In the genomic region with DNA sequence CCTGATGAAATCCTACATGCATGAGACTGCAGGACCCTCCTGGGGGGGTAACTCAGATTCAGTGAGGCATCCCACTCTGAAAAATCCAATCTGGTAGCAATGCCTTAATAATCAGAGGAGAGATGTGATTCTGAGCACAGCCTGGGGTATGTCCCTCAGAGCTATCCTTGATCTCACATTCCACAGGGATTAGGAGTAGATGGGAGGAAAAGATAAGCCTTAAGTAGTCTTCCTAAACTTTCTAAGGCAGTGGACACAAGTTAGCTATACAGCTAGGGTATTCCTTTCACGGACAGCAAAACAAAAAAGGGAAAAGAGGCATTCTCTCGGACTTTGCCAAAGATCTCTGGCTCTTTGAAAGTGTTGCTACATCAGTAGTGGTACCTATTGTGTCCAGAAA, we compare ENCODE assay signal across 20 cellular contexts. TPM values are rescaled to one million over a fixed set of nuclear protein-coding genes. Genes with fewer than 3 reads are reported as not detected.
A peak's percentile ranks its signal among the peaks of the same experiment; 100 is the strongest.
DNase-seq lines count a peak whose midpoint lies in the region; ATAC-seq, FAIRE-seq and TF ChIP-seq lines count a peak whose summit lies in the region.
"Had no signal": no experiment of that assay in that cellular context is flagged by ENCODE, and none has a peak within 500 bp of the region (broad histone marks: within the 10 kb centered on the region; RNA-seq: fewer than 3 reads in every experiment).

No MANE protein-coding gene starts in this region.

- TF ChIP-seq POLR2A in IMR-90 (IDR thresholded peaks at IDR 0.05; ENCODE audit: low read depth, low read length) (no peak), HepG2 (IDR thresholded peaks at IDR 0.05; ENCODE audit: insufficient read depth in 1 of 2, low read depth in 2 of 2, low read length in 2 of 2) (no peak)

- in situ Hi-C loops in IMR-90 (cut with MboI; ENCODE audit: low sequenced_read_pairs) (no loop called here), HepG2 (cut with HindIII; ENCODE audit: extremely low pct_ligation_motif_present, low pct_unique_long_range_greater_than_20kb) (no loop called here)

- H3K79me1 ChIP-seq in IMR-90 (ENCODE audit: low read depth in 1 of 2, low read length in 2 of 2) (no peaks in the 10 kb centered on the region), mesenchymal stem cell (replicated peaks; ENCODE audit: low read length, poor library complexity, severe bottlenecking) (no peaks in the 10 kb centered on the region)

- H3K27ac ChIP-seq in IMR-90 (ENCODE audit: insufficient read depth, low read length) (no peak overlapping the region), mesenchymal stem cell (ENCODE audit: low read length, poor library complexity, severe bottlenecking) (no peak overlapping the region), HepG2 (ENCODE audit: extremely low read length, insufficient read depth, low read length) (no peak overlapping the region)
- H3K27ac ChIP-seq: A549, C4-2B, RWPE1 had no signal

- H3K18ac ChIP-seq in IMR-90 (ENCODE audit: low read depth, low read length) (no peak overlapping the region), mesenchymal stem cell (ENCODE audit: low read depth in 1 of 2, low read length in 2 of 2) (no peak overlapping the region)

- no peak overlapping the region for H2BK20ac ChIP-seq in IMR-90 (ENCODE audit: low read depth, low read length)

- H3K14ac ChIP-seq in IMR-90 (replicated peaks; ENCODE audit: low read depth, low read length) (no peak overlapping the region), mesenchymal stem cell (ENCODE audit: low read length in 2 of 2) (no peak overlapping the region)

- H4K5ac ChIP-seq in IMR-90 (ENCODE audit: low read depth, low read length), result no peak overlapping the region

- H3K9me3 ChIP-seq in IMR-90 (ENCODE audit: control insufficient read depth, insufficient read depth, low read length) (no peaks in the 10 kb centered on the region), mesenchymal stem cell (ENCODE audit: control insufficient read depth, low read length) (no peaks in the 10 kb centered on the region), HepG2 (ENCODE audit: low read length) (no peaks in the 10 kb centered on the region)
- H3K9me3 ChIP-seq: A549 had no signal

- no peak overlapping the region for H4K8ac ChIP-seq in IMR-90 (ENCODE audit: low read depth in 2 of 2, low read length in 2 of 2)
- H4K8ac ChIP-seq in mesenchymal stem cell (ENCODE audit: low read length), result no peak overlapping the region

- H3K4me1 ChIP-seq in IMR-90 (ENCODE audit: control insufficient read depth, insufficient read depth, low read length) (no peaks in the 10 kb centered on the region), mesenchymal stem cell (ENCODE audit: control insufficient read depth, insufficient read depth, low read depth, low read length) (no peaks in the 10 kb centered on the region), HepG2 (ENCODE audit: insufficient read depth, low read length) (no peaks in the 10 kb centered on the region)
- H3K4me1 ChIP-seq: A549 had no signal

- peak; percentile 7 for DNase-seq in BJ (ENCODE audit: low read depth)
- peak; percentile 15 for DNase-seq in IMR-90
- peak; percentile 24 for DNase-seq in amniotic epithelial cell (ENCODE audit: low read depth)
- peak; percentile 39 for DNase-seq in mesenchymal stem cell
- no peak for DNase-seq in HepG2 (ENCODE audit: low spot score)
- no peak for DNase-seq in MV-4-11 (lab: John Stamatoyannopoulos, UW)
- DNase-seq: DMS 273 treated with DMSO at 0.1 percent for 48 hours, NCI-H1417, NCI-H1930, NCI-H2171, NCI-H446 treated with DMSO at 0.1 percent for 48 hours, OCI-M1, T-cell had no signal

- H2AFZ ChIP-seq in IMR-90 (replicated peaks; ENCODE audit: low read length, poor library complexity), result no peak overlapping the region
- no peak overlapping the region for H2AFZ ChIP-seq in mesenchymal stem cell (ENCODE audit: low read depth, low read length)
- H2AFZ ChIP-seq in HepG2 (ENCODE audit: low read length), result no peak overlapping the region

- no peak overlapping the region for H3K56ac ChIP-seq in IMR-90 (ENCODE audit: extremely low read depth, insufficient read depth, low read length)

- H2BK120ac ChIP-seq in IMR-90 (ENCODE audit: low read depth, low read length) (no peak overlapping the region), mesenchymal stem cell (ENCODE audit: low read depth, low read length) (no peak overlapping the region)

- TF ChIP-seq RAD21 in IMR-90 (IDR thresholded peaks at IDR 0.05; ENCODE audit: low read length), result no peak
- no peak for TF ChIP-seq RAD21 in HepG2 (CRISPR knock-in tag; IDR thresholded peaks at IDR 0.05)

- H3K79me2 ChIP-seq in HepG2 (ENCODE audit: insufficient read depth, low read length), result no peaks in the 10 kb centered on the region

- H2BK15ac ChIP-seq in IMR-90 (ENCODE audit: low read depth, low read length) (no peak overlapping the region), mesenchymal stem cell (ENCODE audit: low read depth, poor library complexity, severe bottlenecking) (no peak overlapping the region)

- no peaks in the 10 kb centered on the region for H3K9me1 ChIP-seq in IMR-90 (ENCODE audit: insufficient read depth, low read length)

- no peak overlapping the region for H3K9ac ChIP-seq in IMR-90 (ENCODE audit: low read depth, low read length)
- no peak overlapping the region for H3K9ac ChIP-seq in mesenchymal stem cell (ENCODE audit: low read length)
- no peak overlapping the region for H3K9ac ChIP-seq in HepG2 (ENCODE audit: insufficient read depth, low read depth, low read length)

- H3K36me3 ChIP-seq in BJ (ENCODE audit: control insufficient read depth, insufficient read depth, low read length) (no peaks in the 10 kb centered on the region), IMR-90 (ENCODE audit: control insufficient read depth, insufficient read depth, low read length) (no peaks in the 10 kb centered on the region), mesenchymal stem cell (ENCODE audit: control insufficient read depth in 1 of 2, insufficient read depth in 2 of 2, low read depth in 1 of 2, low read length in 2 of 2) (no peaks in the 10 kb centered on the region), HepG2 (replicated peaks in 1 of 2; ENCODE audit: control insufficient read depth in 1 of 2, insufficient read depth in 2 of 2, low read length in 2 of 2) (no peaks in the 10 kb centered on the region)

- no peaks in the 10 kb centered on the region for H4K20me1 ChIP-seq in IMR-90 (ENCODE audit: insufficient read depth, low read length)
- H4K20me1 ChIP-seq in HepG2 (ENCODE audit: insufficient read depth, low read length), result no peaks in the 10 kb centered on the region

- H2BK12ac ChIP-seq in mesenchymal stem cell (ENCODE audit: low read length in 2 of 2), result no peak overlapping the region

- BruUV-seq in IMR-90 (replicated peaks; lab: Mats Ljungman, UMichigan) (no TSS peak), HepG2 (replicated peaks; lab: Mats Ljungman, UMichigan) (no TSS peak)

- intact Hi-C loops in IMR-90 (cut with micrococcal nuclease), result no loop called here
- intact Hi-C loops in HepG2 (cut with micrococcal nuclease; ENCODE audit: unreplicated experiment), result no loop called here

- no peak for FAIRE-seq in HepG2 (lab: Jason Lieb, UNC)
- FAIRE-seq: A549 had no signal

- H3K4me2 ChIP-seq in IMR-90 (ENCODE audit: low read depth, low read length), result no peak overlapping the region
- H3K4me2 ChIP-seq in mesenchymal stem cell (ENCODE audit: low read length, poor library complexity, severe bottlenecking), result no peak overlapping the region
- H3K4me2 ChIP-seq in HepG2 (ENCODE audit: low read depth, low read length), result no peak overlapping the region
- H3K4me2 ChIP-seq: A549 had no signal

- POLR2A ChIA-PET in BJ (lab: Charles Lee), result no interaction called here
- POLR2A ChIA-PET in IMR-90 (lab: Charles Lee; ENCODE audit: unreplicated experiment), result no interaction called here
- POLR2A ChIA-PET in HepG2 (lab: Yijun Ruan, JAX), result no interaction called here

- ATAC-seq in IMR-90 (ENCODE audit: low read depth), result no peak
- no peak for ATAC-seq in HepG2
- ATAC-seq in GM18517 (IDR thresholded peaks at IDR 0.05; ENCODE audit: unreplicated experiment), result no peak
- no peak for ATAC-seq in GM21576 (IDR thresholded peaks at IDR 0.05; ENCODE audit: unreplicated experiment)
- ATAC-seq: A549, T-cell had no signal

- H3K27me3 ChIP-seq in BJ (ENCODE audit: control insufficient read depth, insufficient read depth, low read length), result no peaks in the 10 kb centered on the region
- no peaks in the 10 kb centered on the region for H3K27me3 ChIP-seq in IMR-90 (ENCODE audit: control insufficient read depth, insufficient read depth, low read length)
- no peaks in the 10 kb centered on the region for H3K27me3 ChIP-seq in mesenchymal stem cell (ENCODE audit: control insufficient read depth in 1 of 2, insufficient read depth in 1 of 2, low read length in 2 of 2)
- 0 out of 5 replicates have a peak, but pooled peaks cover 0 to 1% of the 10 kb centered on the region in 2 experiments for H3K27me3 ChIP-seq in HepG2 (ENCODE audit: control insufficient read depth in 1 of 2, insufficient read depth in 2 of 2, low read length in 2 of 2)

- H2AK5ac ChIP-seq in IMR-90 (ENCODE audit: low read depth, low read length) (no peak overlapping the region), mesenchymal stem cell (ENCODE audit: low read length, severe bottlenecking) (no peak overlapping the region)

- CTCF ChIA-PET in BJ (lab: Yijun Ruan, JAX) (no interaction called here), IMR-90 (lab: Yijun Ruan, JAX) (no interaction called here), HepG2 (lab: Yijun Ruan, JAX; ENCODE audit: low intra/inter-chr PET ratio, low total read pairs) (no interaction called here)

- TF ChIP-seq EP300 in HepG2 (IDR thresholded peaks at IDR 0.05; ENCODE audit: low read depth in 2 of 2, low read length in 2 of 2) (no peak), HepG2 (CRISPR knock-in tag; IDR thresholded peaks at IDR 0.05; ENCODE audit: borderline replicate concordance) (no peak)

- H3K23ac ChIP-seq in IMR-90 (ENCODE audit: low read depth, low read length) (no peak overlapping the region), mesenchymal stem cell (ENCODE audit: low read length in 2 of 2) (no peak overlapping the region)

- H3K4me3 ChIP-seq in BJ (ENCODE audit: low read depth, low read length) (no peak overlapping the region), IMR-90 (ENCODE audit: insufficient read depth, low read depth, low read length) (no peak overlapping the region), mesenchymal stem cell (ENCODE audit: insufficient read depth in 1 of 2, low read depth in 1 of 2, low read length in 2 of 2) (no peak overlapping the region), HepG2 (replicated peaks in 1 of 3; ENCODE audit: insufficient read depth in 1 of 3, low read depth in 2 of 3, low read length in 3 of 3) (no peak overlapping the region)
- H3K4me3 ChIP-seq: A549 had no signal

- no peak overlapping the region for H3K4ac ChIP-seq in IMR-90 (ENCODE audit: low read depth, low read length)
- H3K4ac ChIP-seq in mesenchymal stem cell (ENCODE audit: low read depth in 1 of 2, low read length in 2 of 2), result no peak overlapping the region

- dilution Hi-C loops in IMR-90 (cut with HindIII; ENCODE audit: low sequenced_read_pairs, unreplicated experiment), result no loop called here

- H2BK5ac ChIP-seq in IMR-90 (ENCODE audit: low read depth, low read length, poor library complexity, severe bottlenecking), result no peak overlapping the region
- H2BK5ac ChIP-seq in mesenchymal stem cell (ENCODE audit: low read depth, low read length, poor library complexity, severe bottlenecking), result no peak overlapping the region

- H4K91ac ChIP-seq in IMR-90 (ENCODE audit: insufficient read depth, low read depth, low read length), result no peak overlapping the region
- H4K91ac ChIP-seq in mesenchymal stem cell (ENCODE audit: low read length), result no peak overlapping the region

- no CpG with 5 or more reads among the region's 2 CpGs for WGBS in IMR-90 (ENCODE audit: extremely low coverage in 2 of 2, insufficient read length in 1 of 2), 2 experiments
- WGBS in mesenchymal stem cell, result 31% methylated on average over 2 of the region's 2 CpGs
- WGBS in HepG2 (ENCODE audit: low lambda C conversion rate), result 15% methylated on average over 2 of the region's 2 CpGs

- no peak for TF ChIP-seq CTCF in BJ (IDR thresholded peaks at IDR 0.05; ENCODE audit: insufficient read depth, low read depth, low read length)
- no peak for TF ChIP-seq CTCF in IMR-90 (conservative IDR thresholded peaks at IDR 0.05; ENCODE audit: low read depth, low read length)
- no peak for TF ChIP-seq CTCF in HepG2 (CRISPR knock-in tag; IDR thresholded peaks at IDR 0.05)

- H2AK9ac ChIP-seq in IMR-90 (replicated peaks; ENCODE audit: low read depth, low read length, poor library complexity), result no peak overlapping the region

RNA-seq across cellular contexts. Expression of a gene that starts 3.9 kb away (rescaled TPM):
- 0.53 and 1.0 TPM in 2 replicates for polyA plus RNA-seq in BJ (2011; rRNA removed)
- polyA minus RNA-seq in BJ (2011; rRNA and poly(A)+ RNA removed), result not detected in 2 replicates
- 0.72 and 0.83 TPM in 2 replicates for total RNA-seq in IMR-90 (2012; rRNA removed)
- 0.66 and 0.86 TPM in 2 replicates for polyA plus RNA-seq in IMR-90 (2012; rRNA removed)
- 0.16 and 0.25 TPM in 2 replicates for polyA plus RNA-seq in IMR-90 (2012; cell fraction: cytosol; rRNA removed)
- 0.21 and 2.0 TPM in 2 replicates for polyA plus RNA-seq in IMR-90 (2012; cell fraction: nucleus; rRNA removed; ENCODE audit: low replicate concordance)
- 0.69 TPM for polyA plus RNA-seq in mesenchymal stem cell (2013, experiment 1 of 2)
- 0.49 TPM for polyA plus RNA-seq in mesenchymal stem cell (2013, experiment 2 of 2)
- not detected in 2 replicates for total RNA-seq in HepG2 (2016; rRNA removed; fragmentation: Illumina TruSeq; extraction: Trizol)
- not detected in 2 replicates for total RNA-seq in HepG2 (2016; cell fraction: cytosol; rRNA removed; fragmentation: Illumina TruSeq; extraction: Trizol; ENCODE audit: low read depth)
- not detected in 2 replicates for total RNA-seq in HepG2 (2016; cell fraction: insoluble cytoplasmic fraction; rRNA removed; fragmentation: Illumina TruSeq; extraction: Trizol)
- total RNA-seq in HepG2 (2016; cell fraction: membrane; rRNA removed; fragmentation: Illumina TruSeq; extraction: Trizol), result not detected in 2 replicates
- total RNA-seq in HepG2 (2016; cell fraction: nucleus; rRNA removed; fragmentation: Illumina TruSeq; extraction: Trizol), result not detected in 2 replicates
- polyA plus RNA-seq in HepG2 (2011; rRNA removed), result not detected in 2 replicates
- polyA plus RNA-seq in HepG2 (2011; cell fraction: cytosol; rRNA removed), result not detected in 2 replicates
- not detected in 2 replicates for polyA plus RNA-seq in HepG2 (2011; cell fraction: nucleus; rRNA removed)
- 0.19 TPM in 1 of 2 replicates, not detected in the other for polyA plus RNA-seq in HepG2 (2012)
- polyA plus RNA-seq in HepG2 (2016; cell fraction: cytosol; fragmentation: Illumina TruSeq; extraction: Trizol; ENCODE audit: low read depth), result not detected in 2 replicates
- polyA plus RNA-seq in HepG2 (2016; cell fraction: insoluble cytoplasmic fraction; fragmentation: Illumina TruSeq; extraction: Trizol; ENCODE audit: low read depth), result not detected in 2 replicates
- polyA plus RNA-seq in HepG2 (2016; cell fraction: membrane; fragmentation: Illumina TruSeq; extraction: Trizol; ENCODE audit: low read depth), result not detected in 2 replicates
- polyA plus RNA-seq in HepG2 (2016; cell fraction: nucleus; fragmentation: Illumina TruSeq; extraction: Trizol; ENCODE audit: insufficient read depth, low read depth), result not detected in 2 replicates
- not detected in 2 replicates for polyA minus RNA-seq in HepG2 (2011; rRNA and poly(A)+ RNA removed; ENCODE audit: low replicate concordance)
- polyA minus RNA-seq in HepG2 (2011; cell fraction: cytosol; rRNA and poly(A)+ RNA removed), result not detected in 2 replicates
- not detected in 2 replicates for polyA minus RNA-seq in HepG2 (2011; cell fraction: nucleus; rRNA and poly(A)+ RNA removed)
- total RNA-seq: SK-MEL-5, T-cell had no signal
- polyA plus RNA-seq: IgD-negative memory B cell had no signal

RNA-seq across cellular contexts. Expression of a gene that starts 40.1 kb away (rescaled TPM):
- polyA plus RNA-seq in BJ (2011; rRNA removed) (1.1 and 1.9 TPM in 2 replicates), IMR-90 (2012; rRNA removed) (1.0 and 1.5 TPM in 2 replicates), HepG2 (2011; rRNA removed) (1.1 TPM in 2 replicates)
- 0.24 and 1.0 TPM in 2 replicates for polyA minus RNA-seq in BJ (2011; rRNA and poly(A)+ RNA removed)
- total RNA-seq in IMR-90 (2012; rRNA removed) (2.7 and 3.6 TPM in 2 replicates), HepG2 (2016; rRNA removed; fragmentation: Illumina TruSeq; extraction: Trizol) (1.2 and 2.2 TPM in 2 replicates)
- polyA plus RNA-seq in IMR-90 (2012; cell fraction: cytosol; rRNA removed), result 0.12 and 0.47 TPM in 2 replicates
- polyA plus RNA-seq in IMR-90 (2012; cell fraction: nucleus; rRNA removed; ENCODE audit: low replicate concordance), result 0.11 and 0.84 TPM in 2 replicates
- 1.3 TPM for polyA plus RNA-seq in mesenchymal stem cell (2013, experiment 1 of 2)
- 1.6 TPM for polyA plus RNA-seq in mesenchymal stem cell (2013, experiment 2 of 2)
- total RNA-seq in HepG2 (2016; cell fraction: cytosol; rRNA removed; fragmentation: Illumina TruSeq; extraction: Trizol; ENCODE audit: low read depth), result 1.3 and 1.6 TPM in 2 replicates
- total RNA-seq in HepG2 (2016; cell fraction: insoluble cytoplasmic fraction; rRNA removed; fragmentation: Illumina TruSeq; extraction: Trizol), result 1.1 and 1.9 TPM in 2 replicates
- total RNA-seq in HepG2 (2016; cell fraction: membrane; rRNA removed; fragmentation: Illumina TruSeq; extraction: Trizol), result 0.65 and 1.2 TPM in 2 replicates
- 1.8 and 2.5 TPM in 2 replicates for total RNA-seq in HepG2 (2016; cell fraction: nucleus; rRNA removed; fragmentation: Illumina TruSeq; extraction: Trizol)
- polyA plus RNA-seq in HepG2 (2011; cell fraction: cytosol; rRNA removed), result 0.32 and 0.51 TPM in 2 replicates
- 0.24 and 0.50 TPM in 2 replicates for polyA plus RNA-seq in HepG2 (2011; cell fraction: nucleus; rRNA removed)
- polyA plus RNA-seq in HepG2 (2012), result 1.1 and 1.6 TPM in 2 replicates
- polyA plus RNA-seq in HepG2 (2016; cell fraction: cytosol; fragmentation: Illumina TruSeq; extraction: Trizol; ENCODE audit: low read depth), result 0.32 and 0.85 TPM in 2 replicates
- polyA plus RNA-seq in HepG2 (2016; cell fraction: insoluble cytoplasmic fraction; fragmentation: Illumina TruSeq; extraction: Trizol; ENCODE audit: low read depth), result 1.5 and 2.0 TPM in 2 replicates
- 0.31 and 0.51 TPM in 2 replicates for polyA plus RNA-seq in HepG2 (2016; cell fraction: membrane; fragmentation: Illumina TruSeq; extraction: Trizol; ENCODE audit: low read depth)
- polyA plus RNA-seq in HepG2 (2016; cell fraction: nucleus; fragmentation: Illumina TruSeq; extraction: Trizol; ENCODE audit: insufficient read depth, low read depth), result 1.8 and 2.3 TPM in 2 replicates
- polyA minus RNA-seq in HepG2 (2011; rRNA and poly(A)+ RNA removed; ENCODE audit: low replicate concordance), result 0.10 and 0.96 TPM in 2 replicates
- polyA minus RNA-seq in HepG2 (2011; cell fraction: cytosol; rRNA and poly(A)+ RNA removed), result 0.79 TPM in 1 of 2 replicates, not detected in the other
- 1.1 and 1.8 TPM in 2 replicates for polyA minus RNA-seq in HepG2 (2011; cell fraction: nucleus; rRNA and poly(A)+ RNA removed)

RNA-seq across cellular contexts. Expression of a gene that starts 44.5 kb away (rescaled TPM):
- polyA plus RNA-seq in BJ (2011; rRNA removed) (288 and 320 TPM in 2 replicates), IMR-90 (2012; rRNA removed) (117 and 118 TPM in 2 replicates), HepG2 (2011; rRNA removed) (27.8 and 31.6 TPM in 2 replicates)
- 406 and 551 TPM in 2 replicates for polyA minus RNA-seq in BJ (2011; rRNA and poly(A)+ RNA removed)
- total RNA-seq in IMR-90 (2012; rRNA removed) (356 and 447 TPM in 2 replicates), HepG2 (2016; rRNA removed; fragmentation: Illumina TruSeq; extraction: Trizol) (35.4 and 39.6 TPM in 2 replicates)
- 106 and 114 TPM in 2 replicates for polyA plus RNA-seq in IMR-90 (2012; cell fraction: cytosol; rRNA removed)
- polyA plus RNA-seq in IMR-90 (2012; cell fraction: nucleus; rRNA removed; ENCODE audit: low replicate concordance), result 115 and 315 TPM in 2 replicates
- polyA plus RNA-seq in mesenchymal stem cell (2013, experiment 1 of 2), result 279 TPM
- 271 TPM for polyA plus RNA-seq in mesenchymal stem cell (2013, experiment 2 of 2)
- 65.4 and 73.3 TPM in 2 replicates for total RNA-seq in HepG2 (2016; cell fraction: cytosol; rRNA removed; fragmentation: Illumina TruSeq; extraction: Trizol; ENCODE audit: low read depth)
- 34.8 and 35.7 TPM in 2 replicates for total RNA-seq in HepG2 (2016; cell fraction: insoluble cytoplasmic fraction; rRNA removed; fragmentation: Illumina TruSeq; extraction: Trizol)
- 29.2 and 34.2 TPM in 2 replicates for total RNA-seq in HepG2 (2016; cell fraction: membrane; rRNA removed; fragmentation: Illumina TruSeq; extraction: Trizol)
- total RNA-seq in HepG2 (2016; cell fraction: nucleus; rRNA removed; fragmentation: Illumina TruSeq; extraction: Trizol), result 34.5 and 45.0 TPM in 2 replicates
- polyA plus RNA-seq in HepG2 (2011; cell fraction: cytosol; rRNA removed), result 33.5 and 37.5 TPM in 2 replicates
- polyA plus RNA-seq in HepG2 (2011; cell fraction: nucleus; rRNA removed), result 28.1 and 35.6 TPM in 2 replicates
- polyA plus RNA-seq in HepG2 (2012), result 16.2 and 20.3 TPM in 2 replicates
- 4.4 and 6.7 TPM in 2 replicates for polyA plus RNA-seq in HepG2 (2016; cell fraction: cytosol; fragmentation: Illumina TruSeq; extraction: Trizol; ENCODE audit: low read depth)
- polyA plus RNA-seq in HepG2 (2016; cell fraction: insoluble cytoplasmic fraction; fragmentation: Illumina TruSeq; extraction: Trizol; ENCODE audit: low read depth), result 31.3 and 33.4 TPM in 2 replicates
- 11.0 and 11.2 TPM in 2 replicates for polyA plus RNA-seq in HepG2 (2016; cell fraction: membrane; fragmentation: Illumina TruSeq; extraction: Trizol; ENCODE audit: low read depth)
- 31.1 and 35.1 TPM in 2 replicates for polyA plus RNA-seq in HepG2 (2016; cell fraction: nucleus; fragmentation: Illumina TruSeq; extraction: Trizol; ENCODE audit: insufficient read depth, low read depth)
- 153 and 617 TPM in 2 replicates for polyA minus RNA-seq in HepG2 (2011; rRNA and poly(A)+ RNA removed; ENCODE audit: low replicate concordance)
- polyA minus RNA-seq in HepG2 (2011; cell fraction: cytosol; rRNA and poly(A)+ RNA removed), result 64.8 and 73.2 TPM in 2 replicates
- polyA minus RNA-seq in HepG2 (2011; cell fraction: nucleus; rRNA and poly(A)+ RNA removed), result 85.0 and 93.4 TPM in 2 replicates

Comparison
In these comparisons a context has a peak if more than half of its experiments do, and no peak if none do; other contexts are left out.
1. DNase-seq: peak in BJ (single experiment), IMR-90 (single experiment), amniotic epithelial cell (single experiment) and mesenchymal stem cell (single experiment); none in HepG2 (single experiment) and MV-4-11 (single experiment).